Comparison of ENCODE assay signal across 9 cellular contexts in the genomic region with DNA sequence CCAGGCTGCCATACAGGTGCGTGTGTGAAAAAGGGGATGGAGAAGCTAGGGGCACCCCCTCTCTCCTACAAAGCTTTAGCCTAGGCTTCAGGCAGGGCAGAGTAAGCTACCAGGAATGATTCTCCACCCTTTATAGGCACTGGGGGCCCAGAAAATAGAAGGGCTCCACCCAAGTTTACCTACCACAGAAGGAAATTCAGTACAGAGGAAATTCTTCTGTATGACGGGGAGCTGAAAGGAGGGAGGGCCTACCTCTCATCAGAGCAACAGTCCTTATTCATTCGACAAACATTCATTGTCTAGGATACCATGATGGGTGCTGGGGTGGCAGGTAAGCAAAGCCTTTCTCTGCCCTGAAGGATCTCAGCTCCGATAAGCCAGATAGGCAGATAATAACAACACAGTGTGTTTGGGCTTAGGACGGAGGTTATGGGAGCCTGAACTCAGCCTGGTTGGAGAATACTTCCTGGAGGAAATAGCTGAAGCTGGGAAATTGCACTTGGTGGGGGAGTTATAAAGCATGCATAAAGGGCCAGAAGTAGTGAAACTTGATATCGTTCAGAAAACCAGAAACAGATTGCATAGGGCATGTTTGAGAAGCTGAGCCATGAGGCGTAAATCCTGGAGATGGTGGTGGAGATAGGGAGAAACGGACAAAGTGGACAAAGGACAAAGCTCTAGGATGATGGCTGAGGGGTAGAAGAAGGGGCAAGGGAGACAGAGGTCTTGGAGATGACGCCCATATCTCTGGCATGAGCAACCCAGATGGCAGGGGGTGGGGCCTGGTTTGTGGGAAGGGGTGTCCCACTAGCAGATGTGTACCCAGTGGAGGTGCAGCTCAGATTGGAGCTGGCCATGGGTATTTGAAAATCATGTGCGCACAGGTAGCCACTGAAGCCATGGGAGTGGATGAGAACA. TPM values are rescaled to one million over a fixed set of nuclear protein-coding genes. Genes with fewer than 3 reads are reported as not detected.
DNase-seq lines count a peak whose midpoint lies in the region; ATAC-seq and TF ChIP-seq lines count a peak whose summit lies in the region.
"Had no signal": no experiment of that assay in that cellular context is flagged by ENCODE, and none has a peak within 500 bp of the region (broad histone marks: within the 10 kb centered on the region; RNA-seq: fewer than 3 reads in every experiment).

No MANE protein-coding gene starts in this region.

- H3K4me2 ChIP-seq in HCT116 (ENCODE audit: low read length): peak overlapping the region; percentile 83

- TF ChIP-seq CTCF in HCT116 (IDR thresholded peaks at IDR 0.05 in 2 of 3, conservative IDR thresholded peaks at IDR 0.05 in 1 of 3; ENCODE audit: borderline replicate concordance in 1 of 3, insufficient read depth in 1 of 3, low read depth in 2 of 3, low read length in 2 of 3): no peak
- no peak for TF ChIP-seq CTCF in Peyer's patch (IDR thresholded peaks at IDR 0.05)
- TF ChIP-seq CTCF in fibroblast of mammary gland (conservative IDR thresholded peaks at IDR 0.05; ENCODE audit: control insufficient read depth, insufficient read depth, low read depth, low read length): no peak

- no peak for TF ChIP-seq RAD21 in HCT116 (IDR thresholded peaks at IDR 0.05; ENCODE audit: low read depth)

- H3K27ac ChIP-seq in HCT116 (ENCODE audit: low read depth, low read length) (peak overlapping the region; percentile 90), Peyer's patch (peak overlapping the region in 3 of 4 donors; percentile 65 to 96 (median 82)), rectal smooth muscle tissue (ENCODE audit: low read depth, low read length) (no peak overlapping the region)

- TF ChIP-seq POLR2A in HCT116 (IDR thresholded peaks at IDR 0.05; ENCODE audit: borderline replicate concordance, extremely low read depth, insufficient read depth, insufficient read length) (no peak), Peyer's patch (IDR thresholded peaks at IDR 0.05) (no peak)

- DNase-seq in HCT116 (ENCODE audit: low read depth, low spot score) (no peak), Peyer's patch (no peak), fibroblast of mammary gland (ENCODE audit: low read depth) (peak; percentile 57), cerebellar nuclear complex (lab: John Stamatoyannopoulos, UW) (no peak)
- DNase-seq: naive thymus-derived CD4-positive, alpha-beta T cell; NCI-H526 had no signal

- H3K9ac ChIP-seq in HCT116 (ENCODE audit: low read length): no peak overlapping the region
- H3K9ac ChIP-seq in rectal smooth muscle tissue (ENCODE audit: low read length): peak overlapping the region; percentile 14

- H3K4me3 ChIP-seq in HCT116 (replicated peaks in 1 of 2; ENCODE audit: low read depth in 1 of 2, low read length in 2 of 2) (no peak overlapping the region), Peyer's patch (peak overlapping the region in 2 of 4 donors; percentile 49 to 52), fibroblast of mammary gland (ENCODE audit: control insufficient read depth, low read depth, low read length) (no peak overlapping the region), rectal smooth muscle tissue (ENCODE audit: low read length) (peak overlapping the region; percentile 49)

- CTCF ChIA-PET in HCT116 (lab: Charles Lee): interaction anchor here (0.9 to 4.7 kb wide), 7 partner anchors 18 to 152 kb away, joined by 3 to 94 read pairs (median 3); a partner anchor contains a TSS

- POLR2A ChIA-PET in HCT116 (lab: Charles Lee): interaction anchor here (1.3 to 2.9 kb wide), 4 partner anchors 9 to 495 kb away, joined by 4 to 17 read pairs (median 8); a partner anchor contains a TSS

- no peaks in the 10 kb centered on the region for H3K79me2 ChIP-seq in HCT116 (ENCODE audit: insufficient read depth, low read length)

- H3K27me3 ChIP-seq in HCT116 (ENCODE audit: insufficient read depth, low read length): no peaks in the 10 kb centered on the region
- no peaks in the 10 kb centered on the region for H3K27me3 ChIP-seq in Peyer's patch
- H3K27me3 ChIP-seq in rectal smooth muscle tissue (ENCODE audit: control insufficient read depth, insufficient read depth, low read length): no peaks in the 10 kb centered on the region

- ATAC-seq in HCT116: no peak
- no peak for ATAC-seq in activated CD4-positive, CD25-positive, alpha-beta regulatory T cell treated with anti-CD3 and anti-CD28 coated beads, Interleukin-2, amount 50 U/mL, for 24 hours
- no peak for ATAC-seq in HG02759 (IDR thresholded peaks at IDR 0.05; ENCODE audit: unreplicated experiment)
- ATAC-seq: naive thymus-derived CD4-positive, alpha-beta T cell had no signal

- intact Hi-C loops in HCT116 (cut with micrococcal nuclease): no loop called here

- no peak overlapping the region for H2AFZ ChIP-seq in HCT116 (ENCODE audit: low read depth, low read length, poor library complexity, severe bottlenecking)

- H3K9me2 ChIP-seq in HCT116 (ENCODE audit: insufficient read depth): no peaks in the 10 kb centered on the region

- BruUV-seq in HCT116 (replicated peaks; lab: Mats Ljungman, UMichigan): no TSS peak

- no peaks in the 10 kb centered on the region for H3K36me3 ChIP-seq in HCT116 (ENCODE audit: control insufficient read depth in 1 of 2, insufficient read depth in 2 of 2, low read length in 2 of 2)
- H3K36me3 ChIP-seq in Peyer's patch: peaks cover 0 to 11% (median 2%) of the 10 kb centered on the region in 3 donors
- no peaks in the 10 kb centered on the region for H3K36me3 ChIP-seq in rectal smooth muscle tissue (ENCODE audit: control insufficient read depth, insufficient read depth, low read length)

- no peaks in the 10 kb centered on the region for H4K20me1 ChIP-seq in HCT116 (ENCODE audit: insufficient read depth)

- RAD21 ChIA-PET in HCT116 (lab: Charles Lee; ENCODE audit: low non-redundant PET in 1 of 2, low total read pairs in 2 of 2, uncharacterized antibody in 2 of 2, unreplicated experiment in 2 of 2): interaction anchor here (0.5 to 4.2 kb wide), 5 partner anchors 19 to 166 kb away, joined by 3 to 28 read pairs (median 5); no protein-coding TSS in a partner anchor

- no peaks in the 10 kb centered on the region for H3K9me3 ChIP-seq in HCT116 (ENCODE audit: control insufficient read depth in 1 of 2, insufficient read depth in 1 of 2, low read depth in 1 of 2, low read length in 2 of 2)
- H3K9me3 ChIP-seq in Peyer's patch: no peaks in the 10 kb centered on the region

- H3K4me1 ChIP-seq in HCT116 (ENCODE audit: control insufficient read depth in 1 of 2, insufficient read depth in 2 of 2, low read length in 2 of 2) (peaks cover 64 to 73% of the 10 kb centered on the region in 2 experiments), Peyer's patch (peaks cover 0 to 42% (median 10%) of the 10 kb centered on the region in 4 donors), rectal smooth muscle tissue (ENCODE audit: control insufficient read depth, insufficient read depth, low read length) (peaks cover 6% of the 10 kb centered on the region)

TF ChIP-seq in HCT116, 20 proteins besides CTCF, POLR2A, EP300 and RAD21:
- TF ChIP-seq YY1 (IDR thresholded peaks at IDR 0.05; ENCODE audit: extremely low read depth, insufficient replicate concordance, low read depth, low read length): no peak
- TF ChIP-seq, protein P1, sequence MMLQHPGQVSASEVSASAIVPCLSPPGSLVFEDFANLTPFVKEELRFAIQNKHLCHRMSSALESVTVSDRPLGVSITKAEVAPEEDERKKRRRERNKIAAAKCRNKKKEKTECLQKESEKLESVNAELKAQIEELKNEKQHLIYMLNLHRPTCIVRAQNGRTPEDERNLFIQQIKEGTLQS (IDR thresholded peaks at IDR 0.05): no peak
- no peak for TF ChIP-seq ELF1 (IDR thresholded peaks at IDR 0.05; ENCODE audit: borderline replicate concordance, low read depth)
- TF ChIP-seq CBX3 (IDR thresholded peaks at IDR 0.05; ENCODE audit: low read depth): no peak
- TF ChIP-seq, protein P2, sequence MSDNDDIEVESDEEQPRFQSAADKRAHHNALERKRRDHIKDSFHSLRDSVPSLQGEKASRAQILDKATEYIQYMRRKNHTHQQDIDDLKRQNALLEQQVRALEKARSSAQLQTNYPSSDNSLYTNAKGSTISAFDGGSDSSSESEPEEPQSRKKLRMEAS (IDR thresholded peaks at IDR 0.05): no peak
- no peak for TF ChIP-seq TCF7L2 (IDR thresholded peaks at IDR 0.05; ENCODE audit: borderline replicate concordance, extremely low read depth, insufficient read depth, insufficient read length)
- no peak for TF ChIP-seq EZH2 (IDR thresholded peaks at IDR 0.05)
- no peak for TF ChIP-seq SP1 (IDR thresholded peaks at IDR 0.05; ENCODE audit: low read depth)
- no peak for TF ChIP-seq CEBPB (IDR thresholded peaks at IDR 0.05; ENCODE audit: low read depth)
- no peak for TF ChIP-seq SRF (IDR thresholded peaks at IDR 0.05; ENCODE audit: low read depth)
- TF ChIP-seq ZFX (IDR thresholded peaks at IDR 0.05): no peak
- no peak for TF ChIP-seq SIN3A (IDR thresholded peaks at IDR 0.05; ENCODE audit: low read depth)
- no peak for TF ChIP-seq EGR1 (IDR thresholded peaks at IDR 0.05; ENCODE audit: low read depth)

RNA-seq across cellular contexts. Expression of a gene that starts 5.3 kb away (rescaled TPM):
- total RNA-seq in HCT116 (2021; ENCODE audit: unreplicated experiment): not detected
- not detected in 2 replicates for polyA plus RNA-seq in HCT116 (2012)
- total RNA-seq in Peyer's patch: not detected
- total RNA-seq: naive thymus-derived CD4-positive, alpha-beta T cell had no signal
- polyA plus RNA-seq: naive thymus-derived CD4-positive, alpha-beta T cell had no signal

RNA-seq across cellular contexts. Expression of a gene that starts 6.7 kb away (rescaled TPM):
- total RNA-seq in HCT116 (2021; ENCODE audit: unreplicated experiment) (9.9 TPM), Peyer's patch (100 to 1,000 TPM in 3 of 4 donors, 1 to 10 TPM in 1; 4.1 to 229 (median 192) TPM)
- polyA plus RNA-seq in HCT116 (2012): 24.2 and 30.2 TPM in 2 replicates
- total RNA-seq: naive thymus-derived CD4-positive, alpha-beta T cell had no signal
- polyA plus RNA-seq: naive thymus-derived CD4-positive, alpha-beta T cell had no signal

RNA-seq across cellular contexts. Expression of a gene that starts 16.6 kb away (rescaled TPM):
- 97.7 TPM for total RNA-seq in HCT116 (2021; ENCODE audit: unreplicated experiment)
- 71.8 and 73.8 TPM in 2 replicates for polyA plus RNA-seq in HCT116 (2012)
- total RNA-seq in Peyer's patch: 10 to 100 TPM; 34.7 to 60.6 (median 46.3) TPM

RNA-seq across cellular contexts. Expression of a gene that starts 21.5 kb away (rescaled TPM):
- total RNA-seq in HCT116 (2021; ENCODE audit: unreplicated experiment) (not detected), Peyer's patch (1 to 10 TPM in 3 of 4 donors, not detected in 1; 1.5 to 2.5 (median 2.5) TPM)
- 0.07 and 0.23 TPM in 2 replicates for polyA plus RNA-seq in HCT116 (2012)
- polyA plus RNA-seq: naive thymus-derived CD4-positive, alpha-beta T cell had no signal

RNA-seq across cellular contexts. Expression of a gene that starts 49.2 kb away (rescaled TPM):
- total RNA-seq in HCT116 (2021; ENCODE audit: unreplicated experiment) (1.6 TPM), Peyer's patch (10 to 100 TPM in 1 of 4 donors, 1 to 10 TPM in 3; 2.8 to 12.4 (median 6.4) TPM)
- polyA plus RNA-seq in HCT116 (2012): 0.30 and 0.59 TPM in 2 replicates
